In genomic region chr2:160492401-160493226, GRCh38 we compare ENCODE assay signal across 7 cellular contexts. TPM values are rescaled to one million over a fixed set of nuclear protein-coding genes. Genes with fewer than 3 reads are reported as not detected.
DNase-seq lines count a peak whose midpoint lies in the region; FAIRE-seq and TF ChIP-seq lines count a peak whose summit lies in the region.

No MANE protein-coding gene starts in this region.

- no peak overlapping the region for H2BK15ac ChIP-seq in H1 (ENCODE audit: low read length)

- no peak overlapping the region for H2BK20ac ChIP-seq in H1 (ENCODE audit: low read length)

- H4K8ac ChIP-seq in H1 (ENCODE audit: extremely low read depth, insufficient read depth, low read length): peak overlapping the region; percentile 93

- H3K56ac ChIP-seq in H1 (replicated peaks; ENCODE audit: insufficient read length, low read depth, low read length): peak overlapping the region; percentile 74

- H3K79me1 ChIP-seq in H1 (ENCODE audit: low read depth, low read length): no peaks in the 10 kb centered on the region

- peaks cover 4 to 49% of the 10 kb centered on the region in 2 experiments; a peak in 3 of 4 replicates for H3K79me2 ChIP-seq in H1 (ENCODE audit: control insufficient read depth in 1 of 2, insufficient read depth in 2 of 2, low read length in 2 of 2)

- no peak overlapping the region for H3K18ac ChIP-seq in H1 (ENCODE audit: extremely low read depth, low read length)

- no peaks in the 10 kb centered on the region for H3K9me3 ChIP-seq in H1 (ENCODE audit: insufficient read depth in 2 of 2, low read depth in 1 of 2, low read length in 1 of 2)

- peak overlapping the region; percentile 77 to 95 for H3K4me2 ChIP-seq in H1 (ENCODE audit: insufficient read depth in 1 of 2, low read depth in 2 of 2, low read length in 2 of 2)

- no peak overlapping the region for H2BK120ac ChIP-seq in H1 (replicated peaks; ENCODE audit: low read depth, low read length)

- no peaks in the 10 kb centered on the region for H3K9me3 Mint-ChIP-seq in mesothelial cell of epicardium

- no peak overlapping the region for H2AK5ac ChIP-seq in H1 (ENCODE audit: low read depth, low read length)

- peak; percentile 74 to 92 for TF ChIP-seq POLR2A in H1 (IDR thresholded peaks at IDR 0.05; ENCODE audit: control extremely low read depth in 1 of 2, low read depth in 2 of 2, low read length in 2 of 2)

- H4K91ac ChIP-seq in H1 (replicated peaks; ENCODE audit: insufficient read length, low read length): peak overlapping the region; percentile 87

- no peak for FAIRE-seq in H1 (lab: Jason Lieb, UNC)

- 1% methylated on average over 35 of the region's 66 CpGs; no CpG with 5 or more reads in 1 of the 2 experiments for WGBS in H1 (ENCODE audit: extremely low coverage in 1 of 2, insufficient coverage in 1 of 2, insufficient read length in 1 of 2, insufficient replicate concordance in 2 of 2, low coverage in 1 of 2, low lambda C conversion rate in 2 of 2, missing lambda C conversion rate in 1 of 2), 2 experiments

- peak overlapping the region; percentile 83 for H3K4me3 Mint-ChIP-seq in mesothelial cell of epicardium

- peak overlapping the region; percentile 85 for H2BK5ac ChIP-seq in H1 (ENCODE audit: low read depth, low read length)

- no peak overlapping the region for H3K14ac ChIP-seq in H1 (ENCODE audit: insufficient read length)

- TF ChIP-seq CTCF in H1 (IDR thresholded peaks at IDR 0.05; ENCODE audit: control extremely low read depth in 1 of 3, insufficient read depth in 1 of 3, low read depth in 1 of 3, low read length in 3 of 3) (no peak), mesothelial cell of epicardium (IDR thresholded peaks at IDR 0.05; ENCODE audit: unreplicated experiment) (no peak)

- no peak overlapping the region for H3K23ac ChIP-seq in H1 (ENCODE audit: insufficient read length)

- H3K23me2 ChIP-seq in H1 (ENCODE audit: low read depth, low read length): peaks cover 7% of the 10 kb centered on the region

- DNase-seq in H4 (ENCODE audit: low spot score): peak; percentile 56
- DNase-seq in NCI-H2227 treated with DMSO at 0.1 percent for 48 hours (lab: John Stamatoyannopoulos, UW): peak; percentile 64
- peak in 2 of 3 experiments; percentile 33 to 37 for DNase-seq in activated CD8-positive, alpha-beta memory T cell treated with anti-CD3 and anti-CD28 coated beads for 48 hours (ENCODE audit: low read depth in 2 of 3, low spot score in 2 of 3)
- DNase-seq in H1 (ENCODE audit: low read depth in 1 of 2, low spot score in 2 of 2): peak in 1 of 2 experiments; percentile 90
- peak; percentile 66 to 82 for DNase-seq in mesothelial cell of epicardium (ENCODE audit: low spot score in 2 of 2, unreplicated experiment in 2 of 2)
- DNase-seq in stimulated activated CD8-positive, alpha-beta memory T cell treated with anti-CD3 and anti-CD28 coated beads, Interleukin-4, amount 100 ng/mL, for 48 hours: peak; percentile 74
- DNase-seq in midbrain (lab: John Stamatoyannopoulos, UW): no peak

- no peaks in the 10 kb centered on the region for H3K36me3 Mint-ChIP-seq in mesothelial cell of epicardium

- no peaks in the 10 kb centered on the region; a peak in 1 of 8 replicates for H3K36me3 ChIP-seq in H1 (ENCODE audit: control insufficient read depth in 2 of 4, insufficient read depth in 4 of 4, low read length in 3 of 4)

- H3K27ac ChIP-seq in H1 (ENCODE audit: low read depth, low read length): peak overlapping the region; percentile 69; the same call in 1 of the 2 replicates

- H3K4me3 ChIP-seq in H1 (ENCODE audit: extremely low read depth in 1 of 4, insufficient read depth in 2 of 4, low read depth in 3 of 4, low read length in 4 of 4): peak overlapping the region; percentile 76 to 99 (median 78)

- TF ChIP-seq EP300 in H1 (IDR thresholded peaks at IDR 0.05; ENCODE audit: borderline replicate concordance in 1 of 2, low read depth in 2 of 2, low read length in 2 of 2): peak; percentile 28 to 48; a peak in 2 of 3 replicates

- TF ChIP-seq RAD21 in H1 (IDR thresholded peaks at IDR 0.05 in 1 of 2, conservative IDR thresholded peaks at IDR 0.05 in 1 of 2; ENCODE audit: low read depth in 2 of 2, low read length in 2 of 2): peak in 1 of 2 experiments; percentile 3; a peak in 1 of 4 replicates

- CTCF ChIA-PET in H1 (lab: Charles Lee; ENCODE audit: partially characterized antibody): interaction anchor here (0.9 to 1.4 kb wide), 2 partner anchors 10 to 121 kb away, joined by 3 read pairs; no protein-coding TSS in a partner anchor

- H3K9ac ChIP-seq in H1 (replicated peaks in 1 of 4; ENCODE audit: extremely low read depth in 1 of 4, low read depth in 3 of 4, low read length in 3 of 4): peak overlapping the region; percentile 64 to 81 (median 75)

- H2BK12ac ChIP-seq in H1 (ENCODE audit: low read depth, low read length): no peak overlapping the region; the same call in 1 of the 2 replicates

- peak overlapping the region; percentile 95 for H3K27ac Mint-ChIP-seq in mesothelial cell of epicardium

- H3K4ac ChIP-seq in H1 (replicated peaks; ENCODE audit: insufficient read length, low read depth, low read length): peak overlapping the region; percentile 89

- peaks cover 29% of the 10 kb centered on the region for H3K4me1 Mint-ChIP-seq in mesothelial cell of epicardium

- peaks cover 0 to 7% (median 5%) of the 10 kb centered on the region in 4 experiments; a peak in 4 of 7 replicates for H3K4me1 ChIP-seq in H1 (replicated peaks in 1 of 4; ENCODE audit: control insufficient read depth in 3 of 4, insufficient read depth in 4 of 4, low read length in 3 of 4)

- no peaks in the 10 kb centered on the region for H3K27me3 Mint-ChIP-seq in mesothelial cell of epicardium (ENCODE audit: low read depth)

- POLR2A ChIA-PET in H1 (lab: Charles Lee; ENCODE audit: partially characterized antibody): interaction anchor here (0.6 to 2.9 kb wide), 6 partner anchors 14 to 146 kb away, joined by 3 to 11 read pairs (median 3); no protein-coding TSS in a partner anchor

- H4K5ac ChIP-seq in H1 (ENCODE audit: insufficient read length, low read depth, low read length): peak overlapping the region; percentile 78

- no peaks in the 10 kb centered on the region for H3K27me3 ChIP-seq in H1 (replicated peaks in 1 of 4; ENCODE audit: control insufficient read depth in 3 of 4, extremely low read depth in 1 of 4, insufficient read depth in 3 of 4, low read length in 3 of 4)

- H4K20me1 ChIP-seq in H1 (replicated peaks in 1 of 2; ENCODE audit: control insufficient read depth in 1 of 2, insufficient read depth in 2 of 2, low read length in 2 of 2): no peaks in the 10 kb centered on the region

- H2AFZ ChIP-seq in H1 (ENCODE audit: low read length): no peak overlapping the region

TF ChIP-seq in H1, 55 proteins besides CTCF, POLR2A, EP300 and RAD21 (continues in another document):
- TF ChIP-seq TAF7 (optimal IDR thresholded peaks at IDR 0.05; ENCODE audit: borderline replicate concordance, low read depth, low read length) (peak; percentile 12), RNF2 (IDR thresholded peaks at IDR 0.05; ENCODE audit: borderline replicate concordance, low read depth, low read length, missing control alignments, poor library complexity, severe bottlenecking) (no peak), ZNF274 (IDR thresholded peaks at IDR 0.05; ENCODE audit: borderline replicate concordance, extremely low read depth, low read length) (no peak), TBP (IDR thresholded peaks at IDR 0.05; ENCODE audit: low read depth, low read length) (no peak), BRCA1 (IDR thresholded peaks at IDR 0.05; ENCODE audit: low read depth, low read length) (no peak)

RNA-seq across cellular contexts. Expression of gene RBMS1, which starts 1.0 kb away (rescaled TPM):
- 39.0 and 42.2 TPM in 2 replicates for total RNA-seq in H4 (2014; rRNA removed; shearing (Covaris generic))
- 57.0 and 60.0 TPM in 2 replicates for total RNA-seq in H1 (2021; fragmentation: NEBNext Ultra II Directional; extraction: Animal tissue kit (Norgen Biotek cat#: 25700))
- 37.3 and 53.7 TPM in 2 replicates for polyA plus RNA-seq in H1 (2011; rRNA removed)
- polyA plus RNA-seq in H1 (2011; cell fraction: cytosol; rRNA removed): 44.9 TPM
- 79.2 TPM for polyA plus RNA-seq in H1 (2011; cell fraction: nucleus; rRNA removed)
- polyA plus RNA-seq in H1 (2012, experiment 1 of 2): 37.4 to 53.8 TPM (median 42.8 TPM) in 4 replicates
- 5.5 TPM for polyA plus RNA-seq in H1 (2012, experiment 2 of 2)
- 103 TPM for polyA plus RNA-seq in H1 (2013, experiment 1 of 2)
- 90.3 TPM for polyA plus RNA-seq in H1 (2013, experiment 2 of 2)
- polyA minus RNA-seq in H1 (2011; rRNA and poly(A)+ RNA removed): 87.8 and 88.3 TPM in 2 replicates
- polyA minus RNA-seq in H1 (2011; cell fraction: cytosol; rRNA and poly(A)+ RNA removed): 42.3 TPM
- polyA minus RNA-seq in H1 (2011; cell fraction: nucleus; rRNA and poly(A)+ RNA removed): 108 TPM
- 124 to 128 TPM (median 125 TPM) in 3 replicates for total RNA-seq in mesothelial cell of epicardium
